In genomic region chr19:8095354-8095886, GRCh38 we compare ENCODE assay signal across 35 cellular contexts. TPM values are rescaled to one million over a fixed set of nuclear protein-coding genes. Genes with fewer than 3 reads are reported as not detected.
"Had no signal": no experiment of that assay in that cellular context is flagged by ENCODE, and none has a peak within 500 bp of the region (broad histone marks: within the 10 kb centered on the region; RNA-seq: fewer than 3 reads in every experiment).

No MANE protein-coding gene starts in this region.

- H3K9me3 Mint-ChIP-seq: activated naive CD4-positive, alpha-beta T cell treated with anti-CD3 and anti-CD28 coated beads, Interleukin-2, amount 50 U/mL, for 24 hours had no signal

- H3K36me3 ChIP-seq: adrenal gland, breast epithelium, SJCRH30 had no signal

- H3K27me3 ChIP-seq: adrenal gland, body of pancreas, breast epithelium, SJCRH30 had no signal

- H3K4me1 ChIP-seq: adrenal gland, body of pancreas, breast epithelium, SJCRH30 had no signal

- H3K27ac ChIP-seq: adrenal gland, body of pancreas, breast epithelium, SJCRH30, SK-N-MC had no signal

- ATAC-seq: activated CD4-positive, alpha-beta T cell treated with anti-CD3 and anti-CD28 coated beads for 36 hours; activated CD4-positive, CD25-positive, alpha-beta regulatory T cell treated with anti-CD3 and anti-CD28 coated beads, Interleukin-2, amount 50 U/mL, for 24 hours; activated CD8-positive, alpha-beta T cell treated with anti-CD3 and anti-CD28 coated beads, Interleukin-2, amount 10 ng/mL, durations not matched to agents 7 days and 5 days; body of pancreas; Panc1; WTC11 had no signal

- H3K4me3 Mint-ChIP-seq: activated CD4-positive, alpha-beta T cell treated with anti-CD3 and anti-CD28 coated beads for 36 hours; activated CD4-positive, alpha-beta T cell treated with anti-CD3 and anti-CD28 coated beads, Interleukin-2, amount 10 ng/mL, durations not matched to agents 7 days and 5 days; activated CD8-positive, alpha-beta T cell treated with anti-CD3 and anti-CD28 coated beads, Interleukin-2, amount 10 ng/mL, durations not matched to agents 7 days and 5 days; activated naive CD4-positive, alpha-beta T cell treated with anti-CD3 and anti-CD28 coated beads, Interleukin-2, amount 50 U/mL, for 24 hours; activated naive CD8-positive, alpha-beta T cell treated with anti-CD3 and anti-CD28 coated beads, Interleukin-2, amount 10 ng/mL, durations not matched to agents 7 days and 5 days; activated T-cell treated with anti-CD3 and anti-CD28 coated beads, Interleukin-2, amount 50 U/mL, for 24 hours; WTC11 had no signal

- FAIRE-seq: astrocyte, TTC549 had no signal

- H3K36me3 Mint-ChIP-seq: activated naive CD8-positive, alpha-beta T cell treated with anti-CD3 and anti-CD28 coated beads, Interleukin-2, amount 10 ng/mL, durations not matched to agents 7 days and 5 days had no signal

- H3K27ac Mint-ChIP-seq: activated CD4-positive, alpha-beta T cell treated with anti-CD3 and anti-CD28 coated beads for 36 hours; activated CD4-positive, alpha-beta T cell treated with anti-CD3 and anti-CD28 coated beads, Interleukin-2, amount 10 ng/mL, durations not matched to agents 7 days and 5 days; activated CD8-positive, alpha-beta T cell treated with anti-CD3 and anti-CD28 coated beads, Interleukin-2, amount 10 ng/mL, durations not matched to agents 7 days and 5 days; activated naive CD4-positive, alpha-beta T cell treated with anti-CD3 and anti-CD28 coated beads, Interleukin-2, amount 50 U/mL, for 24 hours; activated naive CD8-positive, alpha-beta T cell treated with anti-CD3 and anti-CD28 coated beads, Interleukin-2, amount 10 ng/mL, durations not matched to agents 7 days and 5 days; activated T-cell treated with anti-CD3 and anti-CD28 coated beads, Interleukin-2, amount 50 U/mL, for 24 hours; activated T-helper 2 cell treated with anti-CD3 and anti-CD28 coated beads, Interferon-gamma antibody, Interleukin-2, Interleukin-4, amounts not matched to agents 10 μg/mL and 5 μg/mL and 100 μg/mL, durations not matched to agents 14 hours and 24 hours and 36 hours; WTC11 had no signal

- H3K4me3 ChIP-seq: adrenal gland, body of pancreas, breast epithelium, SJCRH30, SK-N-MC had no signal

- H3K9me3 ChIP-seq: SJCRH30 had no signal

- H3K27me3 Mint-ChIP-seq: activated naive CD4-positive, alpha-beta T cell treated with anti-CD3 and anti-CD28 coated beads, Interleukin-2, amount 50 U/mL, for 24 hours; activated naive CD8-positive, alpha-beta T cell treated with anti-CD3 and anti-CD28 coated beads, Interleukin-2, amount 10 ng/mL, durations not matched to agents 7 days and 5 days had no signal

- H3K4me1 Mint-ChIP-seq: activated CD4-positive, alpha-beta T cell treated with anti-CD3 and anti-CD28 coated beads for 36 hours; activated CD4-positive, alpha-beta T cell treated with anti-CD3 and anti-CD28 coated beads, Interleukin-2, amount 10 ng/mL, durations not matched to agents 7 days and 5 days; activated naive CD4-positive, alpha-beta T cell treated with anti-CD3 and anti-CD28 coated beads, Interleukin-2, amount 50 U/mL, for 24 hours; activated naive CD8-positive, alpha-beta T cell treated with anti-CD3 and anti-CD28 coated beads, Interleukin-2, amount 10 ng/mL, durations not matched to agents 7 days and 5 days; WTC11 had no signal

- DNase-seq: activated CD4-positive, alpha-beta T cell treated with anti-CD3 and anti-CD28 coated beads for 36 hours; activated CD4-positive, alpha-beta T cell treated with anti-CD3 and anti-CD28 coated beads, Interleukin-2, amount 10 ng/mL, durations not matched to agents 7 days and 5 days; activated CD4-positive, alpha-beta T cell treated with anti-CD3 and anti-CD28 coated beads, Interleukin-2, amount 50 U/mL, for 48 hours; activated CD8-positive, alpha-beta T cell treated with anti-CD3 and anti-CD28 coated beads, Interleukin-2, amount 10 ng/mL, durations not matched to agents 7 days and 5 days; activated gamma-delta T cell; activated naive CD4-positive, alpha-beta T cell treated with Interleukin-2 at 50 U/mL for 16 hours; activated naive CD8-positive, alpha-beta T cell treated with anti-CD3 and anti-CD28 coated beads, Interleukin-2, amount 10 ng/mL, durations not matched to agents 7 days and 5 days; activated T-cell treated with anti-CD3 and anti-CD28 coated beads, Interleukin-2, amount 50 U/mL, for 24 hours; adrenal gland; body of pancreas; Karpas-422; KBM-7; NCI-H1105; NCI-H1417 treated with DMSO at 0.1 percent for 48 hours; NCI-H187 treated with DMSO at 0.1 percent for 48 hours; NCI-H2081; NCI-H2171 treated with DMSO at 0.1 percent for 48 hours; NCI-H2227 treated with DMSO at 0.1 percent for 48 hours; NCI-H446; NCI-H69; SHP77; SJCRH30 had no signal

RNA-seq across cellular contexts. Expression of gene CCL25, which starts 42.9 kb away (rescaled TPM):
- total RNA-seq: activated T-helper 2 cell treated with anti-CD3 and anti-CD28 coated beads, Interferon-gamma antibody, Interleukin-2, Interleukin-4, amounts not matched to agents 10 μg/mL and 5 μg/mL and 100 μg/mL, durations not matched to agents 14 hours and 24 hours and 36 hours; astrocyte; body of pancreas; breast epithelium; cardiac septum; MCF 10A; RPMI7951; SJCRH30; WTC11 had no signal
- polyA plus RNA-seq: adrenal gland had no signal

RNA-seq across cellular contexts. Expression of gene FBN3, which starts 54.0 kb away (rescaled TPM):
- total RNA-seq: activated CD4-positive, alpha-beta T cell treated with anti-CD3 and anti-CD28 coated beads for 36 hours; activated CD4-positive, alpha-beta T cell treated with anti-CD3 and anti-CD28 coated beads, Interleukin-2, amount 10 ng/mL, durations not matched to agents 7 days and 5 days; activated T-helper 2 cell treated with anti-CD3 and anti-CD28 coated beads, Interferon-gamma antibody, Interleukin-2, Interleukin-4, amounts not matched to agents 10 μg/mL and 5 μg/mL and 100 μg/mL, durations not matched to agents 14 hours and 24 hours and 36 hours; cardiac septum; MCF 10A; RPMI7951; T-helper 2 cell treated with Interferon-gamma antibody and Interleukin-4, amounts not matched to agents 100 ng/mL and 5 ng/mL, for 36 hours had no signal
